In the genomic region with DNA sequence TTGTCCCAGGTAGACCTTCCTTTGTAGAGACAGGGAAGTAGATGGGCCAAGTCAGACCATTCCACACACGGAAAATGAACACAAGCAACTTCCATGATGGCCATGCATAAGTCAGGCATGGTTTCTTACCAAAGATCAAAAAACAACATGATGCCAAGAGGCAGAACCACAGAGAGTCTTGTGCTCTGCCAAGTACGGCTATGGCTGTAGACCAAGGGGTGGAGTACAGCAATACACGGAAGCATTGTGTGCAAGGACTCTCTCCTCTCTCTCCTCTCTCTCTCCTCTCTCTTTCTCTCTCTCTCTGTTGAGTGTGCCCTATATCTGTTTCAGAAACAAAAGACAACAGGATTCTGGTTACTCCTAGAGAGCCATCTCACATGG, we compare ENCODE assay signal across 22 cellular contexts.
"Had no signal": no experiment of that assay in that cellular context is flagged by ENCODE, and none has a peak within 500 bp of the region (broad histone marks: within the 10 kb centered on the region; RNA-seq: fewer than 3 reads in every experiment).

No MANE protein-coding gene starts in this region.

- H3K36me3 ChIP-seq: breast epithelium, spleen, thoracic aorta had no signal

- H3K4me3 Mint-ChIP-seq: activated naive CD8-positive, alpha-beta T cell treated with anti-CD3 and anti-CD28 coated beads, Interleukin-2, amount 10 ng/mL, durations not matched to agents 7 days and 5 days; nephron; T-helper 17 cell had no signal

- H3K27me3 Mint-ChIP-seq: activated naive CD8-positive, alpha-beta T cell treated with anti-CD3 and anti-CD28 coated beads, Interleukin-2, amount 10 ng/mL, durations not matched to agents 7 days and 5 days; stimulated activated naive CD8-positive, alpha-beta T cell treated with anti-CD3 and anti-CD28 coated beads, Interleukin-15, amount 100 ng/mL, for 72 hours; T-helper 17 cell had no signal

- H3K9me3 Mint-ChIP-seq: activated naive CD8-positive, alpha-beta T cell treated with anti-CD3 and anti-CD28 coated beads, Interleukin-2, amount 10 ng/mL, durations not matched to agents 7 days and 5 days; activated T-cell treated with anti-CD3 and anti-CD28 coated beads, Interleukin-2, amount 50 U/mL, for 72 hours; stimulated activated naive CD8-positive, alpha-beta T cell treated with anti-CD3 and anti-CD28 coated beads, Interleukin-15, amount 100 ng/mL, for 72 hours had no signal

- ATAC-seq: activated T-cell treated with anti-CD3 and anti-CD28 coated beads, Interleukin-2, amount 50 U/mL, for 72 hours; esophagus mucosa; left colon; psoas muscle; sciatic nerve; T-helper 17 cell had no signal

- H3K4me3 ChIP-seq: breast epithelium, dorsolateral prefrontal cortex, psoas muscle, spleen, thoracic aorta had no signal

- DNase-seq: activated CD4-positive, alpha-beta T cell treated with anti-CD3 and anti-CD28 coated beads, Interleukin-2, amount 50 U/mL, for 4 hours; activated CD4-positive, CD25-positive, alpha-beta regulatory T cell; activated gamma-delta T cell treated with Interleukin-2 at 50 U/mL for 16 hours; activated naive CD8-positive, alpha-beta T cell treated with anti-CD3 and anti-CD28 coated beads, Interleukin-2, amount 10 ng/mL, durations not matched to agents 7 days and 5 days; activated T-cell treated with anti-CD3 and anti-CD28 coated beads, Interleukin-2, amount 50 U/mL, for 72 hours; aorta; dorsolateral prefrontal cortex; foreskin melanocyte; left colon; occipital lobe; psoas muscle; stimulated activated CD4-positive, alpha-beta T cell treated with anti-CD3 and anti-CD28 coated beads, Interleukin-2, amount 100 ng/mL, for 24 hours; T-helper 17 cell had no signal

- H3K27me3 ChIP-seq: breast epithelium had no signal

- H3K27ac Mint-ChIP-seq: activated naive CD8-positive, alpha-beta T cell treated with anti-CD3 and anti-CD28 coated beads, Interleukin-2, amount 10 ng/mL, durations not matched to agents 7 days and 5 days; activated T-cell treated with anti-CD3 and anti-CD28 coated beads, Interleukin-2, amount 50 U/mL, for 72 hours; nephron; T-helper 17 cell had no signal

- FAIRE-seq: endometrium, TTC549 had no signal
